ENCODE assay signal across 12 cellular contexts in genomic region chr4:40548256-40548655, GRCh38.
DNase-seq lines count a peak whose midpoint lies in the region; TF ChIP-seq lines count a peak whose summit lies in the region.
"Had no signal": no experiment of that assay in that cellular context is flagged by ENCODE, and none has a peak within 500 bp of the region (broad histone marks: within the 10 kb centered on the region; RNA-seq: fewer than 3 reads in every experiment).

No MANE protein-coding gene starts in this region.

- no peaks in the 10 kb centered on the region for H3K36me3 Mint-ChIP-seq in neural crest cell (ENCODE audit: low read depth)

- CTCF ChIA-PET in HEK293T (lab: Yijun Ruan, JAX), result no interaction called here

- peak overlapping the region; percentile 6 for H3K27ac Mint-ChIP-seq in neural crest cell (ENCODE audit: unreplicated experiment)
- H3K27ac Mint-ChIP-seq: T-helper 1 cell treated with Interleukin-12 subunit alpha and Interleukin-12 subunit beta and Interleukin-4 antibody, amounts not matched to agents 30 μg/mL and 1 μg/mL, for 36 hours had no signal

- H3K27ac ChIP-seq in dorsolateral prefrontal cortex, result no peak overlapping the region

- H3K9me3 Mint-ChIP-seq in neural crest cell, result no peaks in the 10 kb centered on the region
- H3K9me3 Mint-ChIP-seq: T-helper 1 cell treated with Interleukin-12 subunit alpha and Interleukin-12 subunit beta and Interleukin-4 antibody, amounts not matched to agents 30 μg/mL and 1 μg/mL, for 36 hours had no signal

- TF ChIP-seq CTCF in choroid plexus epithelial cell (conservative IDR thresholded peaks at IDR 0.05; ENCODE audit: low read depth, low read length), result no peak
- no peak for TF ChIP-seq CTCF in neural crest cell (conservative IDR thresholded peaks at IDR 0.05)
- TF ChIP-seq CTCF in dorsolateral prefrontal cortex (IDR thresholded peaks at IDR 0.05 in 54 of 56, conservative IDR thresholded peaks at IDR 0.05 in 2 of 56; ENCODE audit: low read depth in 1 of 56, partially characterized antibody in 56 of 56), result no peak

- H3K4me1 Mint-ChIP-seq in neural crest cell, result no peaks in the 10 kb centered on the region

- no peaks in the 10 kb centered on the region for H3K27me3 Mint-ChIP-seq in neural crest cell (ENCODE audit: low read depth)

- H3K4me3 ChIP-seq in choroid plexus epithelial cell (ENCODE audit: low read depth, low read length) (no peak overlapping the region), dorsolateral prefrontal cortex (no peak overlapping the region)

- H3K4me3 Mint-ChIP-seq in neural crest cell, result no peak overlapping the region
- H3K4me3 Mint-ChIP-seq: T-helper 1 cell treated with Interleukin-12 subunit alpha and Interleukin-12 subunit beta and Interleukin-4 antibody, amounts not matched to agents 30 μg/mL and 1 μg/mL, for 36 hours had no signal

- DNase-seq in A172 (ENCODE audit: low spot score), result peak; percentile 55
- DNase-seq in M059J (ENCODE audit: low read depth), result peak; percentile 94
- peak; percentile 31 for DNase-seq in choroid plexus epithelial cell (ENCODE audit: low read depth)
- DNase-seq in neural crest cell (ENCODE audit: low read depth, low spot score), result no peak
- DNase-seq in HEK293T (ENCODE audit: extremely low spot score), result no peak
- DNase-seq in amniotic stem cell (lab: John Stamatoyannopoulos, UW), result no peak
- DNase-seq in dorsolateral prefrontal cortex, result no peak
- no peak for DNase-seq in middle frontal gyrus (ENCODE audit: extremely low spot score, low spot score)
- DNase-seq: activated CD4-positive, alpha-beta T cell treated with anti-CD3 and anti-CD28 coated beads, Interleukin-2, amount 50 U/mL, for 48 hours; NCI-H1048; substantia nigra had no signal

- POLR2A ChIA-PET in HEK293T (lab: Yijun Ruan, JAX), result no interaction called here

- H3K27me3 ChIP-seq in dorsolateral prefrontal cortex, result no peaks in the 10 kb centered on the region

- intact Hi-C loops in dorsolateral prefrontal cortex (cut with DNase I), result no loop called here

TF ChIP-seq in HEK293T, 16 proteins besides CTCF, POLR2A, EP300 and RAD21:
- TF ChIP-seq BHLHE40 (IDR thresholded peaks at IDR 0.05; ENCODE audit: borderline replicate concordance) (no peak), L3MBTL2 (conservative IDR thresholded peaks at IDR 0.05) (no peak), TARDBP (IDR thresholded peaks at IDR 0.05) (no peak), LEF1 (IDR thresholded peaks at IDR 0.05; ENCODE audit: borderline replicate concordance) (no peak)

Comparison
In these comparisons a context has a peak if more than half of its experiments do, and no peak if none do; other contexts are left out.
1. DNase-seq: peak in A172 (single experiment), M059J (single experiment) and choroid plexus epithelial cell (single experiment); none in neural crest cell (single experiment), HEK293T (single experiment), amniotic stem cell (single experiment), dorsolateral prefrontal cortex (0 of 10) and middle frontal gyrus (single experiment).